Comparison of ENCODE assay signal across 11 cellular contexts in genomic region chr7:2824678-2825461, GRCh38. TPM values are rescaled to one million over a fixed set of nuclear protein-coding genes. Genes with fewer than 3 reads are reported as not detected.
A peak's percentile ranks its signal among the peaks of the same experiment; 100 is the strongest.
DNase-seq lines count a peak whose midpoint lies in the region; ATAC-seq lines count a peak whose summit lies in the region.
"Had no signal": no experiment of that assay in that cellular context is flagged by ENCODE, and none has a peak within 500 bp of the region (broad histone marks: within the 10 kb centered on the region; RNA-seq: fewer than 3 reads in every experiment).

No MANE protein-coding gene starts in this region.

- H3K9me3 Mint-ChIP-seq in naive B cell = no peaks in the 10 kb centered on the region
- H3K9me3 Mint-ChIP-seq: immature natural killer cell had no signal

- H3K36me3 Mint-ChIP-seq in naive B cell = peaks cover 5 to 8% of the 10 kb centered on the region in 2 donors

- no peaks in the 10 kb centered on the region for H3K27me3 Mint-ChIP-seq in naive B cell

- DNase-seq in SJSA1 (ENCODE audit: low read depth in 1 of 2, low spot score in 2 of 2) = no peak
- DNase-seq in naive B cell = no peak
- DNase-seq in GDM1 (lab: John Stamatoyannopoulos, UW) = no peak
- DNase-seq in Ammon's horn (ENCODE audit: low spot score) = no peak
- no peak for DNase-seq in SIG-M5 (lab: John Stamatoyannopoulos, UW)
- DNase-seq in NOMO-1 treated with dmso at 0.1 percent for 144 hours (lab: John Stamatoyannopoulos, UW; ENCODE audit: unreplicated experiment) = no peak
- DNase-seq: immature natural killer cell; stimulated activated CD4-positive, alpha-beta T cell treated with anti-CD3 and anti-CD28 coated beads, Interleukin-4, amount 100 ng/mL, for 4 hours had no signal

- peaks cover 62 to 78% (median 64%) of the 10 kb centered on the region in 3 donors for H3K4me1 Mint-ChIP-seq in naive B cell

- peak overlapping the region; percentile 99; the same call in 1 of the 2 replicates for H3K27ac ChIP-seq in SJSA1
- H3K27ac ChIP-seq: KMS-11 had no signal

- no peaks in the 10 kb centered on the region for H3K27me3 ChIP-seq in SJSA1 (replicated peaks)

- H3K27ac Mint-ChIP-seq in naive B cell = peak overlapping the region in 5 of 6 donors; percentile 3 to 91 (median 77)

- peaks cover 19% of the 10 kb centered on the region for H3K36me3 ChIP-seq in SJSA1

- peaks cover 46% of the 10 kb centered on the region for H3K4me1 ChIP-seq in SJSA1 (replicated peaks)

- peak overlapping the region in 5 of 8 donors; percentile 7 to 77 (median 23) for H3K4me3 Mint-ChIP-seq in naive B cell
- H3K4me3 Mint-ChIP-seq: immature natural killer cell had no signal

- H3K4me3 ChIP-seq in SJSA1 = no peak overlapping the region

- H3K9me3 ChIP-seq in SJSA1 (replicated peaks) = no peaks in the 10 kb centered on the region

- ATAC-seq in GM18502 (IDR thresholded peaks at IDR 0.05; ENCODE audit: poor library complexity, unreplicated experiment) (peak; percentile 33), HG02678 (IDR thresholded peaks at IDR 0.05; ENCODE audit: unreplicated experiment) (peak; percentile 46), naive B cell (ENCODE audit: low read depth in 2 of 2) (peak; percentile 8 to 20)

RNA-seq across cellular contexts. Expression of gene GNA12, which starts 19.2 kb away (rescaled TPM):
- 16.3 and 31.2 TPM in 2 replicates for total RNA-seq in SJSA1 (2014; rRNA removed; shearing (Covaris generic))
- polyA plus RNA-seq in naive B cell (ENCODE audit: low read depth in 6 of 6) = 10 to 100 TPM; 26.6 to 43.8 (median 34.8) TPM
